1 cellular context compared by ENCODE assay signal in the genomic region with DNA sequence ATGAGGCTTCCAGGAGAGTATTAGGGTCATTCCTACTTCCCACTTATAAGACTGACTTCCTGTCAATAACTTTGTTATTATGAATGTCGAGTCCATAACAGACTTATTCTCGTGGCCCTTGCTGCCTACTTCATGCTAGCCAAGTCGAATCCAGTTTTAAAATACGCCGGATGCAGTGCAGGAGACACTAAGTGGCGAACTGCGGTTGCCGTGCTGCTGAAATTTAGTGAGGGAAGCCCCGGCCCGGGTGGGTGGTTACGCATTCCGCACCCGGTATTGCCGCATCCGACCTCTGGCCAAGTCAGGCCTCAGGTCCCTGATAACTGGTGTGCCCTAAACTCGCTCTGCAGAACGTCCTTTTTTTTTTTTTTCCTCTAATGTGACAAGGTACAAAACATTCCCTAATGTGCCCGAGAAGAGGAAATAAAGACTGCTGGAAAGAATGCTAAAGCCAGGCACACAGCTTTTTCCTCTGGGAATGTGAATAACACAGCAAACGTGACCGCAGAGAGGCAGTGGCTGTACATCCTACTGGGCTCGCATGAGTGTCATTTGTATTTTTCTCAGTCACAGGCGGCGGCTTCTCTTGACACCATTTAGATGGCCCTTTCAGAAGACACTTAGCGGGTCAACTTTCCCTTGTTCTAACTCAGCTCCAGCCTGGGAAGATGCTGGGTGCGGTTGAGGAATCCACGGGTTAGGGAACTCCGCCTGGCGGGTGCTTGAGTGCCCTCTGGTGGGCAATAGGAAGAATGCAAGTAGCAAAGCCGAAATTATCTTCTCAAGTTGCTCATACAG.
TF ChIP-seq lines count a peak whose summit lies in the region.

No MANE protein-coding gene starts in this region.

TF ChIP-seq in HCT116, 20 proteins besides CTCF, POLR2A, EP300 and RAD21 (continued from another document):
- TF ChIP-seq, protein P1, sequence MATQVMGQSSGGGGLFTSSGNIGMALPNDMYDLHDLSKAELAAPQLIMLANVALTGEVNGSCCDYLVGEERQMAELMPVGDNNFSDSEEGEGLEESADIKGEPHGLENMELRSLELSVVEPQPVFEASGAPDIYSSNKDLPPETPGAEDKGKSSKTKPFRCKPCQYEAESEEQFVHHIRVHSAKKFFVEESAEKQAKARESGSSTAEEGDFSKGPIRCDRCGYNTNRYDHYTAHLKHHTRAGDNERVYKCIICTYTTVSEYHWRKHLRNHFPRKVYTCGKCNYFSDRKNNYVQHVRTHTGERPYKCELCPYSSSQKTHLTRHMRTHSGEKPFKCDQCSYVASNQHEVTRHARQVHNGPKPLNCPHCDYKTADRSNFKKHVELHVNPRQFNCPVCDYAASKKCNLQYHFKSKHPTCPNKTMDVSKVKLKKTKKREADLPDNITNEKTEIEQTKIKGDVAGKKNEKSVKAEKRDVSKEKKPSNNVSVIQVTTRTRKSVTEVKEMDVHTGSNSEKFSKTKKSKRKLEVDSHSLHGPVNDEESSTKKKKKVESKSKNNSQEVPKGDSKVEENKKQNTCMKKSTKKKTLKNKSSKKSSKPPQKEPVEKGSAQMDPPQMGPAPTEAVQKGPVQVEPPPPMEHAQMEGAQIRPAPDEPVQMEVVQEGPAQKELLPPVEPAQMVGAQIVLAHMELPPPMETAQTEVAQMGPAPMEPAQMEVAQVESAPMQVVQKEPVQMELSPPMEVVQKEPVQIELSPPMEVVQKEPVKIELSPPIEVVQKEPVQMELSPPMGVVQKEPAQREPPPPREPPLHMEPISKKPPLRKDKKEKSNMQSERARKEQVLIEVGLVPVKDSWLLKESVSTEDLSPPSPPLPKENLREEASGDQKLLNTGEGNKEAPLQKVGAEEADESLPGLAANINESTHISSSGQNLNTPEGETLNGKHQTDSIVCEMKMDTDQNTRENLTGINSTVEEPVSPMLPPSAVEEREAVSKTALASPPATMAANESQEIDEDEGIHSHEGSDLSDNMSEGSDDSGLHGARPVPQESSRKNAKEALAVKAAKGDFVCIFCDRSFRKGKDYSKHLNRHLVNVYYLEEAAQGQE (IDR thresholded peaks at IDR 0.05; ENCODE audit: low read depth) = no peak
- TF ChIP-seq ZFX (IDR thresholded peaks at IDR 0.05) (no peak), POLR2AphosphoS5 (IDR thresholded peaks at IDR 0.05; ENCODE audit: low read depth, low read length) (no peak), SIN3A (IDR thresholded peaks at IDR 0.05; ENCODE audit: low read depth) (no peak)
